ENCODE assay signal across 17 cellular contexts in genomic region chr15:66715181-66715624, GRCh38. TPM values are rescaled to one million over a fixed set of nuclear protein-coding genes. Genes with fewer than 3 reads are reported as not detected.
DNase-seq lines count a peak whose midpoint lies in the region; ATAC-seq, FAIRE-seq and TF ChIP-seq lines count a peak whose summit lies in the region.
"Had no signal": no experiment of that assay in that cellular context is flagged by ENCODE, and none has a peak within 500 bp of the region (broad histone marks: within the 10 kb centered on the region; RNA-seq: fewer than 3 reads in every experiment).

No MANE protein-coding gene starts in this region.

- peaks cover 0 to 99% (median 0%) of the 10 kb centered on the region in 11 experiments; a peak in 9 of 22 replicates for H4K20me1 ChIP-seq in BLaER1 treated with 17β-estradiol and CSF1 and Interleukin-3, amounts not matched to agents 10 nM and 100 nM

- WGBS in pancreas, 2 donors: 9 to 11% methylated on average over 6 of the region's 6 CpGs

- no peak overlapping the region for H3K27ac ChIP-seq in BLaER1 treated with 17β-estradiol and CSF1 and Interleukin-3, amounts not matched to agents 10 nM and 100 nM
- peak overlapping the region; percentile 80 for H3K27ac ChIP-seq in SK-N-MC
- peak overlapping the region; percentile 13 to 37 for H3K27ac ChIP-seq in kidney (ENCODE audit: low read depth in 2 of 2, low read length in 2 of 2)
- H3K27ac ChIP-seq in pancreas: peak overlapping the region in 2 of 4 donors; percentile 23 to 33
- H3K27ac ChIP-seq in effector memory CD4-positive, alpha-beta T cell (ENCODE audit: insufficient read depth, low read length, poor library complexity, severe bottlenecking): no peak overlapping the region
- H3K27ac ChIP-seq: epithelial cell of prostate had no signal

- H3K9ac ChIP-seq in BLaER1 treated with 17β-estradiol and CSF1 and Interleukin-3, amounts not matched to agents 10 nM and 100 nM: no peak overlapping the region
- peak overlapping the region; percentile 60 for H3K9ac ChIP-seq in SK-N-MC (ENCODE audit: insufficient read length)
- no peak overlapping the region for H3K9ac ChIP-seq in kidney (ENCODE audit: low read length in 2 of 2)

- H3K4me3 ChIP-seq in BLaER1 treated with 17β-estradiol and CSF1 and Interleukin-3, amounts not matched to agents 10 nM and 100 nM: no peak overlapping the region
- H3K4me3 ChIP-seq in SK-N-MC (peak overlapping the region; percentile 55), kidney (ENCODE audit: low read length in 2 of 2) (no peak overlapping the region), pancreas (no peak overlapping the region)
- no peak overlapping the region for H3K4me3 ChIP-seq in effector memory CD4-positive, alpha-beta T cell (ENCODE audit: insufficient read depth, low read depth, low read length, poor library complexity, severe bottlenecking)
- H3K4me3 ChIP-seq: K562, skin epidermis had no signal

- intact Hi-C loops in kidney (cut with DNase I): no loop called here
- intact Hi-C loops in pancreas (cut with DNase I): no loop called here

- H3K4me2 ChIP-seq in BLaER1 treated with 17β-estradiol and CSF1 and Interleukin-3, amounts not matched to agents 10 nM and 100 nM: peak overlapping the region; percentile 39 to 74 (median 69); a peak in 21 of 22 replicates

- peak; percentile 23 for FAIRE-seq in kidney (lab: Jason Lieb, UNC)
- no peak for FAIRE-seq in pancreas (lab: Jason Lieb, UNC)
- FAIRE-seq: K562 had no signal

- peaks cover 41 to 52% (median 44%) of the 10 kb centered on the region in 10 experiments for H3K4me1 ChIP-seq in BLaER1 treated with 17β-estradiol and CSF1 and Interleukin-3, amounts not matched to agents 10 nM and 100 nM
- H3K4me1 ChIP-seq in kidney (ENCODE audit: control insufficient read depth in 1 of 2, insufficient read depth in 1 of 2, low read depth in 1 of 2, low read length in 2 of 2) (peaks cover 36 to 45% of the 10 kb centered on the region in 2 donors), pancreas (peaks cover 6 to 16% (median 13%) of the 10 kb centered on the region in 3 donors)
- H3K4me1 ChIP-seq in effector memory CD4-positive, alpha-beta T cell (ENCODE audit: control insufficient read depth, insufficient read depth, low read length, poor library complexity, severe bottlenecking): no peaks in the 10 kb centered on the region

- H3K27me3 ChIP-seq in BLaER1 treated with 17β-estradiol and CSF1 and Interleukin-3, amounts not matched to agents 10 nM and 100 nM: no peaks in the 10 kb centered on the region
- H3K27me3 ChIP-seq in pancreas: no peaks in the 10 kb centered on the region
- H3K27me3 ChIP-seq in effector memory CD4-positive, alpha-beta T cell (replicated peaks; ENCODE audit: control insufficient read depth, insufficient read depth, low read length, poor library complexity, severe bottlenecking): no peaks in the 10 kb centered on the region

- ATAC-seq in pancreas: peak; percentile 41 to 77 (median 68)
- ATAC-seq: K562; naive thymus-derived CD8-positive, alpha-beta T cell had no signal

- DNase-seq in SK-N-MC (ENCODE audit: low read depth, low spot score) (no peak), kidney (no peak), pancreas (peak in 2 of 6 donors; percentile 33 to 35), NCI-H1092 (lab: John Stamatoyannopoulos, UW) (no peak), A172 (ENCODE audit: low spot score) (no peak), epidermal melanocyte (ENCODE audit: insufficient read length, low spot score) (no peak)
- DNase-seq in effector memory CD4-positive, alpha-beta T cell: no peak
- DNase-seq: activated CD4-positive, CD25-positive, alpha-beta regulatory T cell treated with anti-CD3 and anti-CD28 coated beads, Interleukin-2, amount 50 U/mL, for 72 hours; activated CD8-positive, alpha-beta memory T cell treated with anti-CD3 and anti-CD28 coated beads, Interleukin-2, amount 50 U/mL, for 48 hours; central memory CD4-positive, alpha-beta T cell; DMS79 treated with DMSO at 0.1 percent for 48 hours; kidney glomerular epithelial cell; naive thymus-derived CD8-positive, alpha-beta T cell had no signal

- no peak for TF ChIP-seq CTCF in kidney (IDR thresholded peaks at IDR 0.05; ENCODE audit: borderline replicate concordance, extremely low read depth, insufficient read depth)
- no peak for TF ChIP-seq CTCF in pancreas (IDR thresholded peaks at IDR 0.05)

- no peaks in the 10 kb centered on the region for H3K9me3 ChIP-seq in BLaER1 treated with 17β-estradiol and CSF1 and Interleukin-3, amounts not matched to agents 10 nM and 100 nM (replicated peaks in 1 of 11)
- H3K9me3 ChIP-seq in SK-N-MC (ENCODE audit: low read depth, low read length) (no peaks in the 10 kb centered on the region), kidney (ENCODE audit: control insufficient read depth in 1 of 2, low read length in 2 of 2) (no peaks in the 10 kb centered on the region), pancreas (no peaks in the 10 kb centered on the region)
- H3K9me3 ChIP-seq in effector memory CD4-positive, alpha-beta T cell (ENCODE audit: control insufficient read depth, low read length): no peaks in the 10 kb centered on the region

- peaks cover 0 to 48% (median 0%) of the 10 kb centered on the region in 11 experiments; a peak in 9 of 22 replicates for H3K36me3 ChIP-seq in BLaER1 treated with 17β-estradiol and CSF1 and Interleukin-3, amounts not matched to agents 10 nM and 100 nM
- H3K36me3 ChIP-seq in SK-N-MC (ENCODE audit: insufficient read depth, low read length) (peaks cover 18% of the 10 kb centered on the region), kidney (ENCODE audit: control insufficient read depth in 1 of 2, insufficient read depth in 2 of 2, low read length in 2 of 2) (peaks cover 2 to 18% of the 10 kb centered on the region in 2 donors), pancreas (no peaks in the 10 kb centered on the region)
- no peaks in the 10 kb centered on the region for H3K36me3 ChIP-seq in effector memory CD4-positive, alpha-beta T cell (ENCODE audit: control insufficient read depth, insufficient read depth, low read length)

RNA-seq across cellular contexts. Expression of gene SMAD6, which starts 13.2 kb away (rescaled TPM):
- total RNA-seq in kidney (23.0 TPM), pancreas (10 to 100 TPM in 1 of 6 donors, 1 to 10 TPM in 5; 2.8 to 13.1 (median 3.7) TPM)
- polyA plus RNA-seq in kidney (ENCODE audit: insufficient read depth, low read depth, low replicate concordance) (15.4 TPM), pancreas (1 to 10 TPM; 2.6 to 2.7 TPM)
- 20.8 and 37.9 TPM in 2 replicates for total RNA-seq in A172 (2014; rRNA removed; shearing (Covaris generic))
- polyA plus RNA-seq: naive thymus-derived CD8-positive, alpha-beta T cell had no signal

Comparison
In these comparisons a context has a peak if more than half of its experiments do, and no peak if none do; other contexts are left out.
1. H3K27ac ChIP-seq: peak in SK-N-MC (single experiment) and kidney (2 of 2); none in BLaER1 treated with 17β-estradiol and CSF1 and Interleukin-3, amounts not matched to agents 10 nM and 100 nM (0 of 11) and effector memory CD4-positive, alpha-beta T cell (single experiment).